11 cellular contexts compared by ENCODE assay signal in genomic region chr12:92439397-92439779, GRCh38.
A peak's percentile ranks its signal among the peaks of the same experiment; 100 is the strongest.
DNase-seq lines count a peak whose midpoint lies in the region; ATAC-seq and TF ChIP-seq lines count a peak whose summit lies in the region.
"Had no signal": no experiment of that assay in that cellular context is flagged by ENCODE, and none has a peak within 500 bp of the region (broad histone marks: within the 10 kb centered on the region; RNA-seq: fewer than 3 reads in every experiment).

No MANE protein-coding gene starts in this region.

- no peak overlapping the region for H3K4me3 Mint-ChIP-seq in stimulated activated effector memory CD8-positive, alpha-beta T cell treated with anti-CD3 and anti-CD28 coated beads, Interleukin-12 subunit alpha, Interleukin-12 subunit beta, amount 100 ng/mL, for 72 hours
- H3K4me3 Mint-ChIP-seq in naive thymus-derived CD8-positive, alpha-beta T cell: no peak overlapping the region

- TF ChIP-seq CTCF in PC-3 (conservative IDR thresholded peaks at IDR 0.05; ENCODE audit: low read depth, low read length) (no peak), fibroblast of the aortic adventitia (IDR thresholded peaks at IDR 0.05; ENCODE audit: insufficient read depth, low read length) (no peak)

- H3K79me2 ChIP-seq in PC-3 (ENCODE audit: low read length): no peaks in the 10 kb centered on the region

- no peaks in the 10 kb centered on the region for H3F3A ChIP-seq in PC-3 (ENCODE audit: low read length, unreplicated experiment)

- no peak overlapping the region for H3K4me2 ChIP-seq in PC-3 (ENCODE audit: low read length)

- H3K9me2 ChIP-seq in PC-3 (replicated peaks; ENCODE audit: low read length): no peaks in the 10 kb centered on the region; the same call in 1 of the 2 replicates

- H3K9me3 Mint-ChIP-seq in stimulated activated effector memory CD8-positive, alpha-beta T cell treated with anti-CD3 and anti-CD28 coated beads, Interleukin-12 subunit alpha, Interleukin-12 subunit beta, amount 100 ng/mL, for 72 hours: peaks cover 6% of the 10 kb centered on the region
- H3K9me3 Mint-ChIP-seq in naive thymus-derived CD8-positive, alpha-beta T cell: peaks cover 0 to 2% (median 0%) of the 10 kb centered on the region in 9 donors

- H3K4me1 Mint-ChIP-seq in stimulated activated effector memory CD8-positive, alpha-beta T cell treated with anti-CD3 and anti-CD28 coated beads, Interleukin-12 subunit alpha, Interleukin-12 subunit beta, amount 100 ng/mL, for 72 hours: peaks cover 25% of the 10 kb centered on the region
- H3K4me1 Mint-ChIP-seq in naive thymus-derived CD8-positive, alpha-beta T cell: peaks cover 10 to 86% (median 18%) of the 10 kb centered on the region in 4 donors

- H4K20me1 ChIP-seq in PC-3 (ENCODE audit: low read length): no peaks in the 10 kb centered on the region

- H3K27me3 ChIP-seq in PC-3 (ENCODE audit: low read length): no peaks in the 10 kb centered on the region
- H3K27me3 ChIP-seq: upper lobe of right lung had no signal

- DNase-seq in NCI-H2196 (lab: John Stamatoyannopoulos, UW; ENCODE audit: unreplicated experiment): peak; percentile 6
- no peak for DNase-seq in NCI-H2196 treated with DMSO at 0.1 percent for 48 hours (lab: John Stamatoyannopoulos, UW; ENCODE audit: unreplicated experiment)
- peak; percentile 69 for DNase-seq in PC-3
- peak; percentile 89 for DNase-seq in fibroblast of the aortic adventitia (ENCODE audit: low read depth)
- no peak for DNase-seq in stimulated activated effector memory CD8-positive, alpha-beta T cell treated with anti-CD3 and anti-CD28 coated beads, Interleukin-12 subunit alpha, Interleukin-12 subunit beta, amount 100 ng/mL, for 72 hours (ENCODE audit: low spot score in 2 of 2)
- DNase-seq in naive thymus-derived CD8-positive, alpha-beta T cell: no peak
- DNase-seq in globus pallidus (ENCODE audit: low spot score): no peak
- DNase-seq: activated naive CD4-positive, alpha-beta T cell treated with anti-CD3 and anti-CD28 coated beads, Interleukin-2, amount 50 U/mL, for 16 hours; stimulated activated CD4-positive, alpha-beta T cell treated with anti-CD3 and anti-CD28 coated beads, Interleukin-1b, Interleukin-23, amount 100 ng/mL, for 48 hours; upper lobe of right lung had no signal

- no peaks in the 10 kb centered on the region for H3K36me3 Mint-ChIP-seq in stimulated activated effector memory CD8-positive, alpha-beta T cell treated with anti-CD3 and anti-CD28 coated beads, Interleukin-12 subunit alpha, Interleukin-12 subunit beta, amount 100 ng/mL, for 72 hours
- H3K36me3 Mint-ChIP-seq in naive thymus-derived CD8-positive, alpha-beta T cell: no peaks in the 10 kb centered on the region

- no peak overlapping the region for H3K27ac ChIP-seq in PC-3 (ENCODE audit: low read length)
- H3K27ac ChIP-seq: upper lobe of right lung had no signal

- no peak overlapping the region for H3K4me3 ChIP-seq in PC-3 (ENCODE audit: low read length)
- H3K4me3 ChIP-seq in fibroblast of the aortic adventitia (ENCODE audit: low read depth, low read length): no peak overlapping the region
- H3K4me3 ChIP-seq: upper lobe of right lung had no signal

- H3K27me3 Mint-ChIP-seq in naive thymus-derived CD8-positive, alpha-beta T cell: no peaks in the 10 kb centered on the region

- no TSS peak for BruUV-seq in PC-3 (replicated peaks; lab: Mats Ljungman, UMichigan)

- H3K9me3 ChIP-seq in PC-3 (ENCODE audit: low read length): no peaks in the 10 kb centered on the region
- H3K9me3 ChIP-seq: upper lobe of right lung had no signal

- intact Hi-C loops in PC-3 (cut with micrococcal nuclease): no loop called here

- CTCF ChIA-PET in PC-3 (lab: Charles Lee): no interaction called here

- no peaks in the 10 kb centered on the region for H3K4me1 ChIP-seq in PC-3 (ENCODE audit: insufficient read depth, low read length)
- H3K4me1 ChIP-seq: upper lobe of right lung had no signal

- H3K27ac Mint-ChIP-seq in stimulated activated effector memory CD8-positive, alpha-beta T cell treated with anti-CD3 and anti-CD28 coated beads, Interleukin-12 subunit alpha, Interleukin-12 subunit beta, amount 100 ng/mL, for 72 hours: no peak overlapping the region
- peak overlapping the region in 1 of 10 donors; percentile 46 for H3K27ac Mint-ChIP-seq in naive thymus-derived CD8-positive, alpha-beta T cell

- ATAC-seq in PC-3 (peak; percentile 81), GM19395 (IDR thresholded peaks at IDR 0.05; ENCODE audit: unreplicated experiment) (no peak)
- peak; percentile 37 for ATAC-seq in stimulated activated effector memory CD8-positive, alpha-beta T cell treated with anti-CD3 and anti-CD28 coated beads, Interleukin-12 subunit alpha, Interleukin-12 subunit beta, amount 100 ng/mL, for 72 hours
- no peak for ATAC-seq in naive thymus-derived CD8-positive, alpha-beta T cell
- ATAC-seq: upper lobe of right lung had no signal

- H3K9ac ChIP-seq in PC-3 (ENCODE audit: low read length): no peak overlapping the region

- no peaks in the 10 kb centered on the region for H3K36me3 ChIP-seq in PC-3 (ENCODE audit: low read depth, low read length)
- H3K36me3 ChIP-seq: upper lobe of right lung had no signal

- H2AFZ ChIP-seq in PC-3 (ENCODE audit: low read length): no peak overlapping the region

- POLR2A ChIA-PET in PC-3 (lab: Charles Lee; ENCODE audit: unreplicated experiment): no interaction called here
- POLR2A ChIA-PET in naive thymus-derived CD8-positive, alpha-beta T cell (lab: Charles Lee): interaction anchor here (1.1 kb wide), 1 partner anchor 9 kb away, joined by 3 read pairs; no protein-coding TSS in a partner anchor

Comparison
In these comparisons a context has a peak if more than half of its experiments do, and no peak if none do; other contexts are left out.
1. DNase-seq: peak in NCI-H2196 (single experiment), PC-3 (single experiment) and fibroblast of the aortic adventitia (single experiment); none in NCI-H2196 treated with DMSO at 0.1 percent for 48 hours (single experiment), stimulated activated effector memory CD8-positive, alpha-beta T cell treated with anti-CD3 and anti-CD28 coated beads, Interleukin-12 subunit alpha, Interleukin-12 subunit beta, amount 100 ng/mL, for 72 hours (0 of 2), naive thymus-derived CD8-positive, alpha-beta T cell (0 of 10) and globus pallidus (single experiment).
2. ATAC-seq: peak in PC-3 (single experiment) and stimulated activated effector memory CD8-positive, alpha-beta T cell treated with anti-CD3 and anti-CD28 coated beads, Interleukin-12 subunit alpha, Interleukin-12 subunit beta, amount 100 ng/mL, for 72 hours (single experiment); none in GM19395 (single experiment) and naive thymus-derived CD8-positive, alpha-beta T cell (0 of 2).